Comparison of ENCODE assay signal across 38 cellular contexts in the genomic region with DNA sequence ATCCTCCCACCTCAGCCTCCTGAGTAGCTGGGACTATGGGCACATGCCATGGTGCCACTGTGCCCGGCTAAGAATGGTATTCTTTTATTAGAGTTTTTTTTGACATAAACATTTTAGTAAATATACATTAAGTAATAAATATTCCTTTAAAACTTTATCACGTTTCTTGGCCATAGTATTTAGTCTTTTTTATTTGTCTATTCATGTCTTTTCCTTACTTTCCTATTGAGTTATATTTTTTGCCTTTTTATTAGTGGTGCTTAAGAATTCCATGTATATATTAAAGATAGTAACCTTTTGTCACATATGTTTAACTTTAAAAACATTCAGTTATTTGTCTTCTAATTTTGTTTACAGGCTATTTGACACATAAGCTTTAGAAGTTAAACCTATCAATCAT.
"Had no signal": no experiment of that assay in that cellular context is flagged by ENCODE, and none has a peak within 500 bp of the region (broad histone marks: within the 10 kb centered on the region; RNA-seq: fewer than 3 reads in every experiment).

No MANE protein-coding gene starts in this region.

- H3K9me3 Mint-ChIP-seq: activated CD4-positive, alpha-beta memory T cell treated with anti-CD3 and anti-CD28 coated beads, Interleukin-2, amount 10 ng/mL, durations not matched to agents 7 days and 5 days; activated CD4-positive, alpha-beta T cell treated with anti-CD3 and anti-CD28 coated beads, Interleukin-2, amount 10 ng/mL, durations not matched to agents 7 days and 5 days; activated naive CD4-positive, alpha-beta T cell treated with anti-CD3 and anti-CD28 coated beads, Interleukin-2, amount 10 ng/mL, durations not matched to agents 7 days and 5 days; activated naive CD4-positive, alpha-beta T cell treated with anti-CD3 and anti-CD28 coated beads, Interleukin-2, amount 50 U/mL, for 24 hours; activated naive CD8-positive, alpha-beta T cell treated with anti-CD3 and anti-CD28 coated beads, Interleukin-2, amount 50 U/mL, for 24 hours; activated T-cell treated with anti-CD3 and anti-CD28 coated beads, Interleukin-2, amount 50 U/mL, for 24 hours; activated T-helper 2 cell treated with anti-CD3 and anti-CD28 coated beads, Interferon-gamma antibody, Interleukin-2, Interleukin-4, amounts not matched to agents 10 μg/mL and 5 μg/mL and 100 μg/mL, durations not matched to agents 14 hours and 24 hours and 36 hours; central memory CD8-positive, alpha-beta T cell; T-helper 1 cell treated with Interleukin-12 subunit alpha and Interleukin-12 subunit beta and Interleukin-4 antibody, amounts not matched to agents 30 μg/mL and 1 μg/mL, for 36 hours; T-helper 2 cell treated with Interferon-gamma antibody and Interleukin-4, amounts not matched to agents 5 μg/mL and 100 μg/mL, for 36 hours had no signal

- H3K27ac Mint-ChIP-seq: activated CD4-positive, alpha-beta memory T cell treated with anti-CD3 and anti-CD28 coated beads, Interleukin-2, amount 10 ng/mL, durations not matched to agents 7 days and 5 days; activated CD4-positive, alpha-beta T cell treated with anti-CD3 and anti-CD28 coated beads for 36 hours; activated CD4-positive, alpha-beta T cell treated with anti-CD3 and anti-CD28 coated beads, Interleukin-2, amount 10 ng/mL, durations not matched to agents 7 days and 5 days; activated CD8-positive, alpha-beta memory T cell treated with anti-CD3 and anti-CD28 coated beads, Interleukin-2, amount 10 ng/mL, durations not matched to agents 7 days and 5 days; activated CD8-positive, alpha-beta T cell treated with anti-CD3 and anti-CD28 coated beads, Interleukin-2, amount 10 ng/mL, durations not matched to agents 7 days and 5 days; activated naive CD4-positive, alpha-beta T cell treated with anti-CD3 and anti-CD28 coated beads, Interleukin-2, amount 10 ng/mL, durations not matched to agents 7 days and 5 days; activated naive CD4-positive, alpha-beta T cell treated with anti-CD3 and anti-CD28 coated beads, Interleukin-2, amount 50 U/mL, for 24 hours; activated naive CD8-positive, alpha-beta T cell; activated naive CD8-positive, alpha-beta T cell treated with anti-CD3 and anti-CD28 coated beads, Interleukin-2, amount 10 ng/mL, durations not matched to agents 7 days and 5 days; activated naive CD8-positive, alpha-beta T cell treated with anti-CD3 and anti-CD28 coated beads, Interleukin-2, amount 50 U/mL, for 24 hours; activated T-cell treated with anti-CD3 and anti-CD28 coated beads, Interleukin-2, amount 50 U/mL, for 24 hours; activated T-helper 2 cell treated with anti-CD3 and anti-CD28 coated beads, Interferon-gamma antibody, Interleukin-2, Interleukin-4, amounts not matched to agents 10 μg/mL and 5 μg/mL and 100 μg/mL, durations not matched to agents 14 hours and 24 hours and 36 hours; brain; T-helper 1 cell treated with Interleukin-12 subunit alpha and Interleukin-12 subunit beta and Interleukin-4 antibody, amounts not matched to agents 30 μg/mL and 1 μg/mL, for 36 hours; T-helper 2 cell treated with Interferon-gamma antibody and Interleukin-4, amounts not matched to agents 5 μg/mL and 100 μg/mL, for 36 hours had no signal

- H3K4me3 ChIP-seq: ascending aorta, cardiac muscle cell had no signal

- FAIRE-seq: bronchial epithelial cell had no signal

- H3K36me3 Mint-ChIP-seq: activated CD8-positive, alpha-beta memory T cell treated with anti-CD3 and anti-CD28 coated beads, Interleukin-2, amount 10 ng/mL, durations not matched to agents 7 days and 5 days; activated naive CD4-positive, alpha-beta T cell treated with anti-CD3 and anti-CD28 coated beads, Interleukin-2, amount 10 ng/mL, durations not matched to agents 7 days and 5 days; activated naive CD4-positive, alpha-beta T cell treated with anti-CD3 and anti-CD28 coated beads, Interleukin-2, amount 50 U/mL, for 24 hours; brain had no signal

- H3K36me3 ChIP-seq: ascending aorta, cardiac muscle cell had no signal

- H3K4me1 ChIP-seq: ascending aorta had no signal

- H3K27ac ChIP-seq: ascending aorta, cardiac muscle cell, VCaP had no signal

- DNase-seq: activated CD4-positive, alpha-beta memory T cell treated with anti-CD3 and anti-CD28 coated beads, Interleukin-2, amount 10 ng/mL, durations not matched to agents 7 days and 5 days; activated CD4-positive, alpha-beta T cell treated with anti-CD3 and anti-CD28 coated beads for 1 hour; activated CD4-positive, alpha-beta T cell treated with anti-CD3 and anti-CD28 coated beads for 36 hours; activated CD4-positive, alpha-beta T cell treated with anti-CD3 and anti-CD28 coated beads for 48 hours; activated CD4-positive, alpha-beta T cell treated with anti-CD3 and anti-CD28 coated beads, Interleukin-2, amount 10 ng/mL, durations not matched to agents 7 days and 5 days; activated CD4-positive, alpha-beta T cell treated with anti-CD3 and anti-CD28 coated beads, Interleukin-2, amount 50 U/mL, for 48 hours; activated CD4-positive, CD25-positive, alpha-beta regulatory T cell; activated CD8-positive, alpha-beta memory T cell treated with anti-CD3 and anti-CD28 coated beads for 24 hours; activated CD8-positive, alpha-beta memory T cell treated with anti-CD3 and anti-CD28 coated beads, Interleukin-2, amount 10 ng/mL, durations not matched to agents 7 days and 5 days; activated CD8-positive, alpha-beta memory T cell treated with anti-CD3 and anti-CD28 coated beads, Interleukin-2, amount 50 U/mL, for 48 hours; activated CD8-positive, alpha-beta T cell treated with anti-CD3 and anti-CD28 coated beads, Interleukin-2, amount 10 ng/mL, durations not matched to agents 7 days and 5 days; activated effector memory CD4-positive, alpha-beta T cell treated with Interleukin-2 at 50 U/mL for 16 hours; activated gamma-delta T cell; activated naive CD4-positive, alpha-beta T cell treated with anti-CD3 and anti-CD28 coated beads, Interleukin-2, amount 10 ng/mL, durations not matched to agents 7 days and 5 days; activated naive CD4-positive, alpha-beta T cell treated with Interleukin-2 at 50 U/mL for 16 hours; activated naive CD8-positive, alpha-beta T cell treated with anti-CD3 and anti-CD28 coated beads, Interleukin-2, amount 10 ng/mL, durations not matched to agents 7 days and 5 days; activated naive CD8-positive, alpha-beta T cell treated with anti-CD3 and anti-CD28 coated beads, Interleukin-2, amount 50 U/mL, for 24 hours; activated T-cell treated with anti-CD3 and anti-CD28 coated beads, Interleukin-2, amount 50 U/mL, for 24 hours; activated T-cell treated with anti-CD3 and anti-CD28 coated beads, Interleukin-2, amount 50 U/mL, for 48 hours; amygdala; anterior cingulate cortex; caudate nucleus; cerebellar nuclear complex; T-helper 1 cell; T-helper 2 cell; T-helper 9 cell had no signal

- H3K4me3 Mint-ChIP-seq: activated CD4-positive, alpha-beta memory T cell treated with anti-CD3 and anti-CD28 coated beads, Interleukin-2, amount 10 ng/mL, durations not matched to agents 7 days and 5 days; activated CD4-positive, alpha-beta T cell treated with anti-CD3 and anti-CD28 coated beads for 36 hours; activated CD4-positive, alpha-beta T cell treated with anti-CD3 and anti-CD28 coated beads, Interleukin-2, amount 10 ng/mL, durations not matched to agents 7 days and 5 days; activated CD8-positive, alpha-beta memory T cell treated with anti-CD3 and anti-CD28 coated beads, Interleukin-2, amount 10 ng/mL, durations not matched to agents 7 days and 5 days; activated CD8-positive, alpha-beta T cell treated with anti-CD3 and anti-CD28 coated beads, Interleukin-2, amount 10 ng/mL, durations not matched to agents 7 days and 5 days; activated naive CD4-positive, alpha-beta T cell treated with anti-CD3 and anti-CD28 coated beads, Interleukin-2, amount 10 ng/mL, durations not matched to agents 7 days and 5 days; activated naive CD4-positive, alpha-beta T cell treated with anti-CD3 and anti-CD28 coated beads, Interleukin-2, amount 50 U/mL, for 24 hours; activated naive CD8-positive, alpha-beta T cell; activated naive CD8-positive, alpha-beta T cell treated with anti-CD3 and anti-CD28 coated beads, Interleukin-2, amount 10 ng/mL, durations not matched to agents 7 days and 5 days; activated naive CD8-positive, alpha-beta T cell treated with anti-CD3 and anti-CD28 coated beads, Interleukin-2, amount 50 U/mL, for 24 hours; activated T-cell treated with anti-CD3 and anti-CD28 coated beads, Interleukin-2, amount 50 U/mL, for 24 hours; brain; central memory CD8-positive, alpha-beta T cell; T-helper 1 cell treated with Interleukin-12 subunit alpha and Interleukin-12 subunit beta and Interleukin-4 antibody, amounts not matched to agents 30 μg/mL and 1 μg/mL, for 36 hours; T-helper 2 cell treated with Interferon-gamma antibody and Interleukin-4, amounts not matched to agents 5 μg/mL and 100 μg/mL, for 36 hours had no signal

- H3K27me3 Mint-ChIP-seq: activated CD4-positive, alpha-beta memory T cell treated with anti-CD3 and anti-CD28 coated beads, Interleukin-2, amount 10 ng/mL, durations not matched to agents 7 days and 5 days; activated CD4-positive, alpha-beta T cell treated with anti-CD3 and anti-CD28 coated beads for 36 hours; activated naive CD4-positive, alpha-beta T cell treated with anti-CD3 and anti-CD28 coated beads, Interleukin-2, amount 10 ng/mL, durations not matched to agents 7 days and 5 days; activated naive CD4-positive, alpha-beta T cell treated with anti-CD3 and anti-CD28 coated beads, Interleukin-2, amount 50 U/mL, for 24 hours; activated naive CD8-positive, alpha-beta T cell; activated naive CD8-positive, alpha-beta T cell treated with anti-CD3 and anti-CD28 coated beads, Interleukin-2, amount 10 ng/mL, durations not matched to agents 7 days and 5 days; activated naive CD8-positive, alpha-beta T cell treated with anti-CD3 and anti-CD28 coated beads, Interleukin-2, amount 50 U/mL, for 24 hours; activated T-cell treated with anti-CD3 and anti-CD28 coated beads, Interleukin-2, amount 50 U/mL, for 24 hours; brain had no signal

- H3K27me3 ChIP-seq: ascending aorta, cardiac muscle cell had no signal

- H3K4me1 Mint-ChIP-seq: activated CD4-positive, alpha-beta memory T cell treated with anti-CD3 and anti-CD28 coated beads, Interleukin-2, amount 10 ng/mL, durations not matched to agents 7 days and 5 days; activated CD4-positive, alpha-beta T cell treated with anti-CD3 and anti-CD28 coated beads for 36 hours; activated CD4-positive, alpha-beta T cell treated with anti-CD3 and anti-CD28 coated beads, Interleukin-2, amount 10 ng/mL, durations not matched to agents 7 days and 5 days; activated CD8-positive, alpha-beta memory T cell treated with anti-CD3 and anti-CD28 coated beads, Interleukin-2, amount 10 ng/mL, durations not matched to agents 7 days and 5 days; activated naive CD4-positive, alpha-beta T cell treated with anti-CD3 and anti-CD28 coated beads, Interleukin-2, amount 10 ng/mL, durations not matched to agents 7 days and 5 days; activated naive CD4-positive, alpha-beta T cell treated with anti-CD3 and anti-CD28 coated beads, Interleukin-2, amount 50 U/mL, for 24 hours; activated naive CD8-positive, alpha-beta T cell treated with anti-CD3 and anti-CD28 coated beads, Interleukin-2, amount 10 ng/mL, durations not matched to agents 7 days and 5 days; central memory CD8-positive, alpha-beta T cell had no signal

- ATAC-seq: activated CD4-positive, alpha-beta T cell treated with anti-CD3 and anti-CD28 coated beads for 36 hours; activated CD4-positive, CD25-positive, alpha-beta regulatory T cell treated with anti-CD3 and anti-CD28 coated beads, Interleukin-2, amount 50 U/mL, for 24 hours; activated CD8-positive, alpha-beta memory T cell treated with anti-CD3 and anti-CD28 coated beads, Interleukin-2, amount 10 ng/mL, durations not matched to agents 7 days and 5 days; activated CD8-positive, alpha-beta T cell treated with anti-CD3 and anti-CD28 coated beads, Interleukin-2, amount 10 ng/mL, durations not matched to agents 7 days and 5 days; activated naive CD8-positive, alpha-beta T cell treated with anti-CD3 and anti-CD28 coated beads, Interleukin-2, amount 50 U/mL, for 24 hours had no signal

- H3K9me3 ChIP-seq: ascending aorta had no signal
